ENCODE assay signal across 19 cellular contexts in genomic region chr10:25582961-25583360, GRCh38.
"Had no signal": no experiment of that assay in that cellular context is flagged by ENCODE, and none has a peak within 500 bp of the region (broad histone marks: within the 10 kb centered on the region; RNA-seq: fewer than 3 reads in every experiment).

No MANE protein-coding gene starts in this region.

- DNase-seq: colonic mucosa; dermis blood vessel endothelial cell; effector CD4-positive, alpha-beta T cell; effector CD8-positive, alpha-beta T cell; effector memory CD4-positive, alpha-beta T cell; effector memory CD8-positive, alpha-beta T cell; endodermal cell; erythroblast; esophagus squamous epithelium; foreskin fibroblast; foreskin keratinocyte; foreskin melanocyte; gastrocnemius medialis; glutamatergic neuron; head of caudate nucleus; heart left ventricle; heart right ventricle had no signal

- ATAC-seq: effector memory CD8-positive, alpha-beta T cell; esophagus mucosa; foreskin keratinocyte; gastrocnemius medialis; gastroesophageal sphincter; heart left ventricle; heart right ventricle had no signal
